8 cellular contexts compared by ENCODE assay signal in genomic region chr19:38647368-38647965, GRCh38. TPM values are rescaled to one million over a fixed set of nuclear protein-coding genes. Genes with fewer than 3 reads are reported as not detected.
DNase-seq lines count a peak whose midpoint lies in the region; ATAC-seq and TF ChIP-seq lines count a peak whose summit lies in the region.

ACTN4 (plus strand) TSS chr19:38647649; CDS start chr19:38647746, 97 bp downstream.

- H3K27ac ChIP-seq in RWPE1 = peak within 1 kb of the TSS; percentile 98

- H3K4me3 Mint-ChIP-seq in natural killer cell treated with Interleukin-12 subunit alpha and Interleukin-12 subunit beta and Interleukin-15 and Interleukin-18, amount 100 ng/mL, for 72 hours = peak within 1 kb of the TSS; percentile 100

- peak; percentile 96 for ATAC-seq in natural killer cell treated with Interleukin-12 subunit alpha and Interleukin-12 subunit beta and Interleukin-15 and Interleukin-18, amount 100 ng/mL, for 72 hours

- CTCF ChIA-PET in RWPE1 (lab: Yijun Ruan, JAX) = interaction anchor here (1.0 to 2.6 kb wide), 2 partner anchors 11 to 77 kb away, joined by 3 to 7 read pairs; no protein-coding TSS in a partner anchor

- DNase-seq in ELF-1 (ENCODE audit: low read depth, low spot score) = peak; percentile 99
- DNase-seq in H4 (ENCODE audit: low spot score) = peak; percentile 97
- DNase-seq in LoVo (ENCODE audit: low spot score) = peak; percentile 97
- peak; percentile 96 for DNase-seq in RWPE1 (ENCODE audit: low spot score)
- DNase-seq in activated T-helper 9 cell treated with anti-CD3 and anti-CD28 coated beads, Interleukin-2, amount 50 U/mL, for 16 hours (ENCODE audit: low read depth) = peak; percentile 100
- DNase-seq in fibroblast of peridontal ligament (ENCODE audit: extremely low read depth) = peak; percentile 93
- DNase-seq in natural killer cell treated with Interleukin-12 subunit alpha and Interleukin-12 subunit beta and Interleukin-15 and Interleukin-18, amount 100 ng/mL, for 72 hours (ENCODE audit: low spot score) = peak; percentile 100
- peak; percentile 98 for DNase-seq in stimulated activated naive CD4-positive, alpha-beta T cell treated with Interleukin-2 at 50 U/mL for 16 hours (lab: John Stamatoyannopoulos, UW)

- peaks cover 14% of the 10 kb centered on the region for H3K36me3 Mint-ChIP-seq in natural killer cell treated with Interleukin-12 subunit alpha and Interleukin-12 subunit beta and Interleukin-15 and Interleukin-18, amount 100 ng/mL, for 72 hours

- POLR2A ChIA-PET in RWPE1 (lab: Yijun Ruan, JAX; ENCODE audit: low non-redundant PET) = interaction anchor here (0.7 to 1.3 kb wide), 3 partner anchors 12 to 36 kb away, joined by 3 to 5 read pairs (median 4); partner anchors contain the start of gene EIF3K

- no peak for TF ChIP-seq CTCF in RWPE1 (conservative IDR thresholded peaks at IDR 0.05; ENCODE audit: low read depth)

- no peaks in the 10 kb centered on the region for H3K27me3 Mint-ChIP-seq in natural killer cell treated with Interleukin-12 subunit alpha and Interleukin-12 subunit beta and Interleukin-15 and Interleukin-18, amount 100 ng/mL, for 72 hours

- H3K9me3 Mint-ChIP-seq in natural killer cell treated with Interleukin-12 subunit alpha and Interleukin-12 subunit beta and Interleukin-15 and Interleukin-18, amount 100 ng/mL, for 72 hours = no peaks in the 10 kb centered on the region

- peak within 1 kb of the TSS; percentile 90 to 93 for H3K27ac Mint-ChIP-seq in natural killer cell treated with Interleukin-12 subunit alpha and Interleukin-12 subunit beta and Interleukin-15 and Interleukin-18, amount 100 ng/mL, for 72 hours

- H3K4me1 Mint-ChIP-seq in natural killer cell treated with Interleukin-12 subunit alpha and Interleukin-12 subunit beta and Interleukin-15 and Interleukin-18, amount 100 ng/mL, for 72 hours (ENCODE audit: low read depth in 2 of 2) = peaks cover 45 to 48% of the 10 kb centered on the region in 2 donors

RNA-seq across cellular contexts. Expression of gene ACTN4, which starts in this region (rescaled TPM):
- 157 and 262 TPM in 2 replicates for total RNA-seq in H4 (2014; rRNA removed; shearing (Covaris generic))
- total RNA-seq in natural killer cell treated with Interleukin-12 subunit alpha and Interleukin-12 subunit beta and Interleukin-15 and Interleukin-18, amount 100 ng/mL, for 72 hours = 100 to 1,000 TPM; 342 to 574 TPM

Comparison
In these comparisons a context has a peak if more than half of its experiments do, and no peak if none do; other contexts are left out.
1. Peak in every context shown above with its lines: DNase-seq, ATAC-seq and H3K27ac ChIP-seq.